In genomic region chr3:130111865-130112650, GRCh38 we compare ENCODE assay signal across 8 cellular contexts. TPM values are rescaled to one million over a fixed set of nuclear protein-coding genes. Genes with fewer than 3 reads are reported as not detected.
A peak's percentile ranks its signal among the peaks of the same experiment; 100 is the strongest.
DNase-seq lines count a peak whose midpoint lies in the region; ATAC-seq lines count a peak whose summit lies in the region.
"Not testable (repeated sequence)": the region's sequence is repeated elsewhere in the genome, so short reads cannot be mapped to it uniquely, and the experiment has no call there.

No MANE protein-coding gene starts in this region.

- ATAC-seq in HG02623 (IDR thresholded peaks at IDR 0.05; ENCODE audit: unreplicated experiment), result peak; percentile 56
- peak; percentile 21; the same call in 1 of the 3 replicates for ATAC-seq in SK-N-SH treated with all-trans-retinoic acid at 6 μM for 48 hours
- peak; percentile 41 for ATAC-seq in stimulated activated naive CD8-positive, alpha-beta T cell treated with anti-CD3 and anti-CD28 coated beads, Interleukin-15, Interleukin-2, amounts not matched to agents 100 U/mL and 50 U/mL, for 24 hours

- CTCF ChIA-PET in activated naive CD4-positive, alpha-beta T cell treated with anti-CD3 and anti-CD28 coated beads for 36 hours (lab: Charles Lee), result interaction anchor here (0.6 kb wide), 1 partner anchor 895 kb away, joined by 4 read pairs; no protein-coding TSS in a partner anchor

- not testable (repeated sequence) for H3K27me3 Mint-ChIP-seq in activated naive CD4-positive, alpha-beta T cell treated with anti-CD3 and anti-CD28 coated beads for 36 hours (ENCODE audit: low read depth)

- H3K4me3 Mint-ChIP-seq in activated naive CD4-positive, alpha-beta T cell treated with anti-CD3 and anti-CD28 coated beads for 36 hours, result peak overlapping the region; percentile 92

- intact Hi-C loops in activated naive CD4-positive, alpha-beta T cell treated with anti-CD3 and anti-CD28 coated beads for 36 hours (cut with micrococcal nuclease), result loop anchor here (1.0 to 5.0 kb wide), 9 partner anchors 67 to 930 kb away; partner anchors contain the start of genes ASTE1, CNBP, IFT122 and NEK11

- not testable (repeated sequence) for H3K36me3 Mint-ChIP-seq in activated naive CD4-positive, alpha-beta T cell treated with anti-CD3 and anti-CD28 coated beads for 36 hours (ENCODE audit: low read depth)

- peak overlapping the region; percentile 95 for H3K27ac Mint-ChIP-seq in activated naive CD4-positive, alpha-beta T cell treated with anti-CD3 and anti-CD28 coated beads for 36 hours

- H3K4me1 Mint-ChIP-seq in activated naive CD4-positive, alpha-beta T cell treated with anti-CD3 and anti-CD28 coated beads for 36 hours (ENCODE audit: low read depth), result peaks cover 18% of the 10 kb centered on the region

- not testable (repeated sequence) for H3K9me3 ChIP-seq in neuron (ENCODE audit: low read length)

- peak overlapping the region; percentile 100 for H3K4me3 ChIP-seq in neuron (ENCODE audit: low read length)

- H3K27me3 ChIP-seq in neuron (ENCODE audit: insufficient read depth, low read length), result not testable (repeated sequence)

- not testable (repeated sequence) for H3K4me1 ChIP-seq in neuron (ENCODE audit: insufficient read depth, low read length)

- not testable (repeated sequence) for H3K36me3 ChIP-seq in neuron (ENCODE audit: insufficient read depth, low read length)

- peak overlapping the region; percentile 86 for H2AFZ ChIP-seq in neuron (ENCODE audit: low read depth, low read length)

- peak; percentile 99 for DNase-seq in ELF-1 (ENCODE audit: low read depth, low spot score)
- DNase-seq in NCI-H1105 treated with DMSO at 0.1 percent for 48 hours (lab: John Stamatoyannopoulos, UW), result peak; percentile 97
- DNase-seq in activated naive CD4-positive, alpha-beta T cell treated with anti-CD3 and anti-CD28 coated beads for 36 hours, result peak; percentile 100
- peak; percentile 85 for DNase-seq in foreskin melanocyte
- DNase-seq in stimulated activated naive CD8-positive, alpha-beta T cell treated with anti-CD3 and anti-CD28 coated beads, Interleukin-15, Interleukin-2, amounts not matched to agents 100 U/mL and 50 U/mL, for 24 hours, result peak; percentile 98

- not testable (repeated sequence) for H3K9me3 Mint-ChIP-seq in activated naive CD4-positive, alpha-beta T cell treated with anti-CD3 and anti-CD28 coated beads for 36 hours

RNA-seq across cellular contexts. Expression of gene ALG1L2, which starts 30.4 kb away (rescaled TPM):
- not detected for total RNA-seq in activated naive CD4-positive, alpha-beta T cell treated with anti-CD3 and anti-CD28 coated beads for 36 hours

Comparison
In these comparisons a context has a peak if more than half of its experiments do, and no peak if none do; other contexts are left out.
1. Peak in every context shown above with its lines: DNase-seq, ATAC-seq and H3K4me3 ChIP-seq.